In the genomic region with DNA sequence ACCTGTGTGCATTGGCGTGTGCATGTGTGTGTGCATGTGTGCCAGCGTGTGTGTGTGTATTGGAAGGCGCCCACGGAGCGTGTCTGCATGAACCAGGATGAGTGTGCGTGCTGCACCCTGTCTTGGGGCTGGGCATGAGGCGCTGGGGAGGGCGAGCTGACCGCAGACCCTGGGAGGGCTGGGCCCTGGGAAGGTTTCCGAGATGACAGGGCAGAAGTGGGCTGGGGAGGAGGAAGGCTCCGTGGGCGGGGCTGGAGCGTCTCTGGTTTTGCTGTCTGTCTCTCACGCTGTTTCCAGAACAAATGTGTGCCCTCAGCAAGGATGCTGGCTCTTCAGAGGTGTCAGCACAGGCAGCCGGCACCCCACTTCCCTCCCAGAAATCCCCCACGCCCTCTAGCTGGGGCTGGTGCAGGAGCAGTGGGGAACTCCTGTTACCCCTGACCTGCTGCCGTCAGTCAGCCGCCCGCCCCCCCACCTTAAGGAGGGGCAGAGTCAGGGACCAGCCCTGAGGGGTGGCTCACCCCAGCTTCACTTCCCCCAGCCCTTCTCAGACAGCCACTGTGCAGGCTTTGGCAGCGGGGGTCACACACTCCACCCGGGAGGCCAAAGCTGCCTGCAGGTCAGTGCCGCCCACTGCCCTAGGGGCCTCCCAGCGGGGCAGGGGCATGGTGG, we compare ENCODE assay signal across 1 cellular context.
TF ChIP-seq lines count a peak whose summit lies in the region.

A gene with protein sequence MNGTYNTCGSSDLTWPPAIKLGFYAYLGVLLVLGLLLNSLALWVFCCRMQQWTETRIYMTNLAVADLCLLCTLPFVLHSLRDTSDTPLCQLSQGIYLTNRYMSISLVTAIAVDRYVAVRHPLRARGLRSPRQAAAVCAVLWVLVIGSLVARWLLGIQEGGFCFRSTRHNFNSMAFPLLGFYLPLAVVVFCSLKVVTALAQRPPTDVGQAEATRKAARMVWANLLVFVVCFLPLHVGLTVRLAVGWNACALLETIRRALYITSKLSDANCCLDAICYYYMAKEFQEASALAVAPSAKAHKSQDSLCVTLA (plus strand): TSS at position 531 of the 672 bp plus-strand sequence. CDS start 4,473 bp downstream, outside the sequence.

TF ChIP-seq in HEK293, 187 proteins besides CTCF, POLR2A, EP300 and RAD21 (continued from another document):
- TF ChIP-seq, protein P1, sequence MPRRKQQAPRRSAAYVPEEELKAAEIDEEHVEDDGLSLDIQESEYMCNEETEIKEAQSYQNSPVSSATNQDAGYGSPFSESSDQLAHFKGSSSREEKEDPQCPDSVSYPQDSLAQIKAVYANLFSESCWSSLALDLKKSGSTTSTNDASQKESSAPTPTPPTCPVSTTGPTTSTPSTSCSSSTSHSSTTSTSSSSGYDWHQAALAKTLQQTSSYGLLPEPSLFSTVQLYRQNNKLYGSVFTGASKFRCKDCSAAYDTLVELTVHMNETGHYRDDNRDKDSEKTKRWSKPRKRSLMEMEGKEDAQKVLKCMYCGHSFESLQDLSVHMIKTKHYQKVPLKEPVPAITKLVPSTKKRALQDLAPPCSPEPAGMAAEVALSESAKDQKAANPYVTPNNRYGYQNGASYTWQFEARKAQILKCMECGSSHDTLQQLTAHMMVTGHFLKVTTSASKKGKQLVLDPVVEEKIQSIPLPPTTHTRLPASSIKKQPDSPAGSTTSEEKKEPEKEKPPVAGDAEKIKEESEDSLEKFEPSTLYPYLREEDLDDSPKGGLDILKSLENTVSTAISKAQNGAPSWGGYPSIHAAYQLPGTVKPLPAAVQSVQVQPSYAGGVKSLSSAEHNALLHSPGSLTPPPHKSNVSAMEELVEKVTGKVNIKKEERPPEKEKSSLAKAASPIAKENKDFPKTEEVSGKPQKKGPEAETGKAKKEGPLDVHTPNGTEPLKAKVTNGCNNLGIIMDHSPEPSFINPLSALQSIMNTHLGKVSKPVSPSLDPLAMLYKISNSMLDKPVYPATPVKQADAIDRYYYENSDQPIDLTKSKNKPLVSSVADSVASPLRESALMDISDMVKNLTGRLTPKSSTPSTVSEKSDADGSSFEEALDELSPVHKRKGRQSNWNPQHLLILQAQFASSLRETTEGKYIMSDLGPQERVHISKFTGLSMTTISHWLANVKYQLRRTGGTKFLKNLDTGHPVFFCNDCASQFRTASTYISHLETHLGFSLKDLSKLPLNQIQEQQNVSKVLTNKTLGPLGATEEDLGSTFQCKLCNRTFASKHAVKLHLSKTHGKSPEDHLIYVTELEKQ (tag by site-specific recombination; IDR thresholded peaks at IDR 0.05; ENCODE audit: borderline replicate concordance) = no peak
- TF ChIP-seq WT1 (tag by site-specific recombination; IDR thresholded peaks at IDR 0.05) = no peak
- no peak for TF ChIP-seq ZNF394 (tag by site-specific recombination; IDR thresholded peaks at IDR 0.05; ENCODE audit: borderline replicate concordance)
- TF ChIP-seq, protein P2, sequence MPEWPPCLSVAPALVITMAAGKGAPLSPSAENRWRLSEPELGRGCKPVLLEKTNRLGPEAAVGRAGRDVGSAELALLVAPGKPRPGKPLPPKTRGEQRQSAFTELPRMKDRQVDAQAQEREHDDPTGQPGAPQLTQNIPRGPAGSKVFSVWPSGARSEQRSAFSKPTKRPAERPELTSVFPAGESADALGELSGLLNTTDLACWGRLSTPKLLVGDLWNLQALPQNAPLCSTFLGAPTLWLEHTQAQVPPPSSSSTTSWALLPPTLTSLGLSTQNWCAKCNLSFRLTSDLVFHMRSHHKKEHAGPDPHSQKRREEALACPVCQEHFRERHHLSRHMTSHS (tag by site-specific recombination; IDR thresholded peaks at IDR 0.05) = no peak
- no peak for TF ChIP-seq ZNF211 (tag by site-specific recombination; IDR thresholded peaks at IDR 0.05; ENCODE audit: low read depth)
- TF ChIP-seq, protein P3, sequence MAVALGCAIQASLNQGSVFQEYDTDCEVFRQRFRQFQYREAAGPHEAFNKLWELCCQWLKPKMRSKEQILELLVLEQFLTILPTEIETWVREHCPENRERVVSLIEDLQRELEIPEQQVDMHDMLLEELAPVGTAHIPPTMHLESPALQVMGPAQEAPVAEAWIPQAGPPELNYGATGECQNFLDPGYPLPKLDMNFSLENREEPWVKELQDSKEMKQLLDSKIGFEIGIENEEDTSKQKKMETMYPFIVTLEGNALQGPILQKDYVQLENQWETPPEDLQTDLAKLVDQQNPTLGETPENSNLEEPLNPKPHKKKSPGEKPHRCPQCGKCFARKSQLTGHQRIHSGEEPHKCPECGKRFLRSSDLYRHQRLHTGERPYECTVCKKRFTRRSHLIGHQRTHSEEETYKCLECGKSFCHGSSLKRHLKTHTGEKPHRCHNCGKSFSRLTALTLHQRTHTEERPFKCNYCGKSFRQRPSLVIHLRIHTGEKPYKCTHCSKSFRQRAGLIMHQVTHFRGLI (tag by site-specific recombination; IDR thresholded peaks at IDR 0.05) = no peak
- no peak for TF ChIP-seq SP3 (tag by site-specific recombination; IDR thresholded peaks at IDR 0.05)
- peak; percentile 20; the same call in 1 of the 2 replicates for TF ChIP-seq GLIS1 (tag by site-specific recombination; IDR thresholded peaks at IDR 0.05)
- no peak for TF ChIP-seq IKZF3 (tag by site-specific recombination; IDR thresholded peaks at IDR 0.05)
- no peak for TF ChIP-seq OSR2 (tag by site-specific recombination; IDR thresholded peaks at IDR 0.05)
- TF ChIP-seq ZBTB7A (tag by site-specific recombination; IDR thresholded peaks at IDR 0.05; ENCODE audit: low read depth) = no peak
- TF ChIP-seq ZNF221 (tag by site-specific recombination; IDR thresholded peaks at IDR 0.05; ENCODE audit: borderline replicate concordance) = no peak
- no peak for TF ChIP-seq ZNF530 (tag by site-specific recombination; IDR thresholded peaks at IDR 0.05; ENCODE audit: low read depth)
- TF ChIP-seq, protein P4, sequence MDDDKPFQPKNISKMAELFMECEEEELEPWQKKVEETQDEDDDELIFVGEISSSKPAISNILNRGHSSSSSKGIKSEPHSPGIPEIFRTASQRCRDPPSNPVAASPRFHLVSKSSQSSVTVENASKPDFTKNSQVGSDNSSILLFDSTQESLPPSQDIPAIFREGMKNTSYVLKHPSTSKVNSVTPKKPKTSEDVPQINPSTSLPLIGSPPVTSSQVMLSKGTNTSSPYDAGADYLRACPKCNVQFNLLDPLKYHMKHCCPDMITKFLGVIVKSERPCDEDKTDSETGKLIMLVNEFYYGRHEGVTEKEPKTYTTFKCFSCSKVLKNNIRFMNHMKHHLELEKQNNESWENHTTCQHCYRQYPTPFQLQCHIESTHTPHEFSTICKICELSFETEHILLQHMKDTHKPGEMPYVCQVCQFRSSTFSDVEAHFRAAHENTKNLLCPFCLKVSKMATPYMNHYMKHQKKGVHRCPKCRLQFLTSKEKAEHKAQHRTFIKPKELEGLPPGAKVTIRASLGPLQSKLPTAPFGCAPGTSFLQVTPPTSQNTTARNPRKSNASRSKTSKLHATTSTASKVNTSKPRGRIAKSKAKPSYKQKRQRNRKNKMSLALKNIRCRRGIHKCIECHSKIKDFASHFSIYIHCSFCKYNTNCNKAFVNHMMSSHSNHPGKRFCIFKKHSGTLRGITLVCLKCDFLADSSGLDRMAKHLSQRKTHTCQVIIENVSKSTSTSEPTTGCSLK (tag by site-specific recombination; IDR thresholded peaks at IDR 0.05) = no peak
- TF ChIP-seq EGR2 (tag by site-specific recombination; IDR thresholded peaks at IDR 0.05; ENCODE audit: low read depth) = 0 out of 2 replicates have a peak, but pooled peaks have one; percentile 33
- TF ChIP-seq ZNF239 (tag by site-specific recombination; IDR thresholded peaks at IDR 0.05) = no peak
- no peak for TF ChIP-seq ZNF426 (tag by site-specific recombination; IDR thresholded peaks at IDR 0.05)
